In genomic region chr5:139414601-139415121, GRCh38 we compare ENCODE assay signal across 7 cellular contexts. TPM values are rescaled to one million over a fixed set of nuclear protein-coding genes. Genes with fewer than 3 reads are reported as not detected.
DNase-seq lines count a peak whose midpoint lies in the region; ATAC-seq and TF ChIP-seq lines count a peak whose summit lies in the region.
"Had no signal": no experiment of that assay in that cellular context is flagged by ENCODE, and none has a peak within 500 bp of the region (broad histone marks: within the 10 kb centered on the region; RNA-seq: fewer than 3 reads in every experiment).

No MANE protein-coding gene starts in this region.

- TF ChIP-seq EP300 in suprapubic skin (IDR thresholded peaks at IDR 0.05), result no peak

- DNase-seq in activated naive CD4-positive, alpha-beta T cell treated with anti-CD3 and anti-CD28 coated beads for 36 hours, result no peak
- DNase-seq in activated naive CD4-positive, alpha-beta T cell (lab: John Stamatoyannopoulos, UW), result no peak
- DNase-seq in globus pallidus (ENCODE audit: low spot score), result peak; percentile 74
- DNase-seq in suprapubic skin (ENCODE audit: low spot score in 2 of 2), result no peak

- H3K4me1 Mint-ChIP-seq in activated naive CD4-positive, alpha-beta T cell treated with anti-CD3 and anti-CD28 coated beads for 36 hours (ENCODE audit: low read depth), result peaks cover 49% of the 10 kb centered on the region
- H3K4me1 Mint-ChIP-seq: B cell had no signal

- TF ChIP-seq CTCF in suprapubic skin (IDR thresholded peaks at IDR 0.05), result no peak

- H3K9me3 Mint-ChIP-seq in activated naive CD4-positive, alpha-beta T cell treated with anti-CD3 and anti-CD28 coated beads for 36 hours, result no peaks in the 10 kb centered on the region

- H3K27ac ChIP-seq in suprapubic skin, result peak overlapping the region; percentile 28

- peaks cover 6% of the 10 kb centered on the region for H3K36me3 ChIP-seq in suprapubic skin

- intact Hi-C loops in activated naive CD4-positive, alpha-beta T cell treated with anti-CD3 and anti-CD28 coated beads for 36 hours (cut with micrococcal nuclease), result loop anchor here (1.0 to 5.0 kb wide), 10 partner anchors 10 to 333 kb away; partner anchors contain the start of genes SPATA24, STING1 and UBE2D2

- WGBS in suprapubic skin, result 70% methylated on average over 8 of the region's 8 CpGs

- no peaks in the 10 kb centered on the region for H3K27me3 ChIP-seq in suprapubic skin

- no peak for TF ChIP-seq POLR2A in suprapubic skin (IDR thresholded peaks at IDR 0.05)

- H3K36me3 Mint-ChIP-seq in activated naive CD4-positive, alpha-beta T cell treated with anti-CD3 and anti-CD28 coated beads for 36 hours (ENCODE audit: low read depth), result peaks cover 17% of the 10 kb centered on the region

- peak overlapping the region; percentile 90 for H3K27ac Mint-ChIP-seq in activated naive CD4-positive, alpha-beta T cell treated with anti-CD3 and anti-CD28 coated beads for 36 hours
- H3K27ac Mint-ChIP-seq: B cell had no signal

- CTCF ChIA-PET in activated naive CD4-positive, alpha-beta T cell treated with anti-CD3 and anti-CD28 coated beads for 36 hours (lab: Charles Lee), result interaction anchor here (0.6 to 4.5 kb wide), 7 partner anchors 8 to 150 kb away, joined by 3 to 38 read pairs (median 5); partner anchors contain the start of gene SPATA24

- peak overlapping the region; percentile 40 for H3K4me3 Mint-ChIP-seq in activated naive CD4-positive, alpha-beta T cell treated with anti-CD3 and anti-CD28 coated beads for 36 hours
- H3K4me3 Mint-ChIP-seq: B cell had no signal

- H3K9me3 ChIP-seq in suprapubic skin, result no peaks in the 10 kb centered on the region

- peaks cover 38% of the 10 kb centered on the region for H3K4me1 ChIP-seq in suprapubic skin

- no peaks in the 10 kb centered on the region for H3K27me3 Mint-ChIP-seq in activated naive CD4-positive, alpha-beta T cell treated with anti-CD3 and anti-CD28 coated beads for 36 hours (ENCODE audit: low read depth)
- H3K27me3 Mint-ChIP-seq: B cell had no signal

- ATAC-seq in GM21576 (IDR thresholded peaks at IDR 0.05; ENCODE audit: unreplicated experiment) (no peak), HG02642 (IDR thresholded peaks at IDR 0.05; ENCODE audit: poor library complexity, unreplicated experiment) (no peak)

- no peak overlapping the region for H3K4me3 ChIP-seq in suprapubic skin

RNA-seq across cellular contexts. Expression of gene SPATA24, which starts 10.8 kb away (rescaled TPM):
- 1 to 10 TPM; 6.0 to 7.4 TPM for total RNA-seq in activated naive CD4-positive, alpha-beta T cell treated with anti-CD3 and anti-CD28 coated beads for 36 hours
- total RNA-seq in suprapubic skin, result 1 to 10 TPM in 3 of 4 donors, not detected in 1; 1.3 to 2.2 (median 1.4) TPM

RNA-seq across cellular contexts. Expression of gene PROB1, which starts 19.8 kb away (rescaled TPM):
- 1 to 10 TPM; 1.1 to 1.2 TPM for total RNA-seq in activated naive CD4-positive, alpha-beta T cell treated with anti-CD3 and anti-CD28 coated beads for 36 hours
- total RNA-seq in suprapubic skin, result under 1 TPM; 0.08 to 0.44 (median 0.35) TPM

RNA-seq across cellular contexts. Expression of gene DNAJC18, which starts 24.7 kb away (rescaled TPM):
- 10 to 100 TPM; 18.1 to 18.8 TPM for total RNA-seq in activated naive CD4-positive, alpha-beta T cell treated with anti-CD3 and anti-CD28 coated beads for 36 hours
- total RNA-seq in suprapubic skin, result 1 to 10 TPM; 2.2 to 7.2 (median 2.9) TPM

RNA-seq across cellular contexts. Expression of gene MZB1, which starts 24.9 kb away (rescaled TPM):
- 1 to 10 TPM; 2.0 to 2.8 TPM for total RNA-seq in activated naive CD4-positive, alpha-beta T cell treated with anti-CD3 and anti-CD28 coated beads for 36 hours
- not detected for total RNA-seq in suprapubic skin

RNA-seq across cellular contexts. Expression of gene SLC23A1, which starts 31.6 kb away (rescaled TPM):
- total RNA-seq in activated naive CD4-positive, alpha-beta T cell treated with anti-CD3 and anti-CD28 coated beads for 36 hours, result under 1 TPM in 1 of 2 experiments, not detected in 1; 0.62 TPM
- 1 to 10 TPM in 3 of 4 donors, not detected in 1; 2.3 to 6.4 (median 3.0) TPM for total RNA-seq in suprapubic skin
